ENCODE assay signal across 2 cellular contexts in the genomic region with DNA sequence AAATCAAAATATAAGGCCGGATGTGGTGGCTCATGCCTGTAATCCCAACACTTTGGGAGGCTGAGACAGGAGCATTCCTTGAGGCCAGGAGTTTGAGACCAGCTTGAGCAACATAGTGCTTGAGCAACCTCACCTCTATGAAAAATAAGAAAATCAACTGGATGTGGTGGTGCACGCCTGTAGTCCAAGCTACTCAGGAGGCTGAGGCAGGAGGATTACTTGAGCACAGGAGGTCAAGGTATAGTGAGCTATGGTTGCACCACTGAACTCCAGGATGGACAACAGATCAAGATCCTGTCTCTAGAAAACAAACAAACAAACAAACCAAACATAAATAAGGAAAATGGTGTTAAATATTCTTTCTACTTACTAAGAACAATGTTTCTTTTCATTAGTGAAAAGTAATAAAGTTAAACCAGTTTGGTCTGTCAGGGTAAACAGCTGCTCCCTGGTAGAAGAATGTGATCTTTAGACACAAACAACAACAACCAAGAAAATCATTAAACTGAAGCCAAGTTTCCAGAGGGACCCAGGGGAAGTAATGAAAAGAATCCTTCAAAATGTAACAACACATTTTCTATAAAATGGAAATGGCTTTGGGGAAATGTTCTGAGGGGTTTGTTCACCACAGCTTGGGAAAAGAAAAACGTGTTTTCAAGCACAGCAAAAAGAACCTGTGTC.
TF ChIP-seq lines count a peak whose summit lies in the region.

No MANE protein-coding gene starts in this region.

TF ChIP-seq in A549, 52 proteins besides CTCF, POLR2A, EP300 and RAD21:
- TF ChIP-seq FOSL2 (IDR thresholded peaks at IDR 0.05): no peak
- TF ChIP-seq FOSL2 (CRISPR knock-in tag; IDR thresholded peaks at IDR 0.05): no peak
- TF ChIP-seq KDM5A (IDR thresholded peaks at IDR 0.05): no peak
- TF ChIP-seq HOXA7 (CRISPR knock-in tag; IDR thresholded peaks at IDR 0.05): no peak
- no peak for TF ChIP-seq ZSCAN20 (CRISPR knock-in tag; IDR thresholded peaks at IDR 0.05)
- TF ChIP-seq TFCP2L1 (CRISPR knock-in tag; IDR thresholded peaks at IDR 0.05): no peak
- TF ChIP-seq FOSB (CRISPR knock-in tag; IDR thresholded peaks at IDR 0.05): no peak
- no peak for TF ChIP-seq CBX2 (IDR thresholded peaks at IDR 0.05; ENCODE audit: borderline replicate concordance, low read depth)
- no peak for TF ChIP-seq E2F6 (IDR thresholded peaks at IDR 0.05; ENCODE audit: borderline replicate concordance, low read depth)
- TF ChIP-seq GATA3 (IDR thresholded peaks at IDR 0.05; ENCODE audit: borderline replicate concordance): no peak
- TF ChIP-seq, protein P1, sequence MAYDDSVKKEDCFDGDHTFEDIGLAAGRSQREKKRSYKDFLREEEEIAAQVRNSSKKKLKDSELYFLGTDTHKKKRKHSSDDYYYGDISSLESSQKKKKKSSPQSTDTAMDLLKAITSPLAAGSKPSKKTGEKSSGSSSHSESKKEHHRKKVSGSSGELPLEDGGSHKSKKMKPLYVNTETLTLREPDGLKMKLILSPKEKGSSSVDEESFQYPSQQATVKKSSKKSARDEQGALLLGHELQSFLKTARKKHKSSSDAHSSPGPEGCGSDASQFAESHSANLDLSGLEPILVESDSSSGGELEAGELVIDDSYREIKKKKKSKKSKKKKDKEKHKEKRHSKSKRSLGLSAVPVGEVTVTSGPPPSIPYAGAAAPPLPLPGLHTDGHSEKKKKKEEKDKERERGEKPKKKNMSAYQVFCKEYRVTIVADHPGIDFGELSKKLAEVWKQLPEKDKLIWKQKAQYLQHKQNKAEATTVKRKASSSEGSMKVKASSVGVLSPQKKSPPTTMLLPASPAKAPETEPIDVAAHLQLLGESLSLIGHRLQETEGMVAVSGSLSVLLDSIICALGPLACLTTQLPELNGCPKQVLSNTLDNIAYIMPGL (CRISPR knock-in tag; IDR thresholded peaks at IDR 0.05; ENCODE audit: borderline replicate concordance): no peak
- TF ChIP-seq, protein P2, sequence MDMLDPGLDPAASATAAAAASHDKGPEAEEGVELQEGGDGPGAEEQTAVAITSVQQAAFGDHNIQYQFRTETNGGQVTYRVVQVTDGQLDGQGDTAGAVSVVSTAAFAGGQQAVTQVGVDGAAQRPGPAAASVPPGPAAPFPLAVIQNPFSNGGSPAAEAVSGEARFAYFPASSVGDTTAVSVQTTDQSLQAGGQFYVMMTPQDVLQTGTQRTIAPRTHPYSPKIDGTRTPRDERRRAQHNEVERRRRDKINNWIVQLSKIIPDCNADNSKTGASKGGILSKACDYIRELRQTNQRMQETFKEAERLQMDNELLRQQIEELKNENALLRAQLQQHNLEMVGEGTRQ (IDR thresholded peaks at IDR 0.05): no peak
- TF ChIP-seq HOXB5 (CRISPR knock-in tag; IDR thresholded peaks at IDR 0.05): no peak
- no peak for TF ChIP-seq RNF2 (IDR thresholded peaks at IDR 0.05; ENCODE audit: borderline replicate concordance, low read depth)
- TF ChIP-seq HOXB13 (CRISPR knock-in tag; IDR thresholded peaks at IDR 0.05; ENCODE audit: low read depth): no peak
- no peak for TF ChIP-seq HEYL (CRISPR knock-in tag; IDR thresholded peaks at IDR 0.05)
- TF ChIP-seq NR3C1 (IDR thresholded peaks at IDR 0.05): no peak
- no peak for TF ChIP-seq NFE2L2 (conservative IDR thresholded peaks at IDR 0.05; ENCODE audit: low read length)
- TF ChIP-seq MYC (IDR thresholded peaks at IDR 0.05; ENCODE audit: borderline replicate concordance, low read length): no peak

TF ChIP-seq in H1, 55 proteins besides CTCF, POLR2A, EP300 and RAD21:
- TF ChIP-seq TEAD4 (IDR thresholded peaks at IDR 0.05; ENCODE audit: low read depth, low read length): no peak
- no peak for TF ChIP-seq TCF12 (IDR thresholded peaks at IDR 0.05; ENCODE audit: low read depth, low read length)
- TF ChIP-seq GABPA (IDR thresholded peaks at IDR 0.05; ENCODE audit: borderline replicate concordance, insufficient read depth, low read length): no peak
- TF ChIP-seq MAFK (IDR thresholded peaks at IDR 0.05; ENCODE audit: low read depth, low read length): no peak
- TF ChIP-seq TBP (IDR thresholded peaks at IDR 0.05; ENCODE audit: low read depth, low read length): no peak
- no peak for TF ChIP-seq SAP30 (IDR thresholded peaks at IDR 0.05; ENCODE audit: insufficient read depth, insufficient replicate concordance, low read length)
TF ChIP-seq in H1: peak in this region for 0.
